27 cellular contexts compared by ENCODE assay signal in the genomic region with DNA sequence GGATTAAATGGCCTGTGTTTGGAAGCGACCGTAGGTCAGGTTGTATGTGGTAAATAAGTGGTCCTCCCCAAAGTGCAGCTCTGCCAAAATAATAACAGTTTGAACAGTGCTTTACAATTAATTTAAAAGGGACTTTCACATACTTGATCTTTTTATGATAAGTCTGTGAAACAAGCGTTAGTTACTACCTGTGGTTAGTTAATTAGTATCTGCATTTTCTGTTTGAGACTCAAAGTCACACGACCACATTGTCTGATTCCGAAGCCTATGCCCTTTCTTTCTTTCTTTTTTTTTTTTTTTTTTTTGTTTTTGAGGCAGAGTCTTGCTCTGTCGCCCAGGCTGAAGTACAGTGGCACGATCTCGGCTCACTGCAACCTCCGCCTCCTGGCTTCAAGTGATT.
"Had no signal": no experiment of that assay in that cellular context is flagged by ENCODE, and none has a peak within 500 bp of the region (broad histone marks: within the 10 kb centered on the region; RNA-seq: fewer than 3 reads in every experiment).

No MANE protein-coding gene starts in this region.

- DNase-seq: colonic mucosa; cortex of kidney; dermis blood vessel endothelial cell; dorsolateral prefrontal cortex; effector CD4-positive, alpha-beta T cell; effector CD8-positive, alpha-beta T cell; effector memory CD4-positive, alpha-beta T cell; effector memory CD8-positive, alpha-beta T cell; endodermal cell; erythroblast; esophagus squamous epithelium; foreskin fibroblast; foreskin keratinocyte; foreskin melanocyte; gastrocnemius medialis; glutamatergic neuron; head of caudate nucleus; heart left ventricle had no signal

- FAIRE-seq: colon, endometrium, endothelial cell of umbilical vein, frontal cortex had no signal

- H3K4me3 ChIP-seq: colonic mucosa, coronary artery, dorsolateral prefrontal cortex, esophagus muscularis mucosa, esophagus squamous epithelium, gastrocnemius medialis, gastroesophageal sphincter, heart left ventricle had no signal

- H3K27ac ChIP-seq: colonic mucosa, coronary artery, dorsolateral prefrontal cortex, epithelial cell of prostate, esophagus muscularis mucosa, esophagus squamous epithelium, foreskin keratinocyte, gastrocnemius medialis, gastroesophageal sphincter, heart left ventricle had no signal

- H3K9me3 ChIP-seq: colonic mucosa, esophagus muscularis mucosa, esophagus squamous epithelium, gastrocnemius medialis, gastroesophageal sphincter, heart left ventricle had no signal

- H3K27me3 ChIP-seq: colonic mucosa, dorsolateral prefrontal cortex, esophagus muscularis mucosa, esophagus squamous epithelium, foreskin keratinocyte, gastrocnemius medialis, gastroesophageal sphincter, heart left ventricle had no signal

- ATAC-seq: effector memory CD8-positive, alpha-beta T cell; esophagus mucosa; foreskin keratinocyte; gastrocnemius medialis; gastroesophageal sphincter; heart left ventricle had no signal

- H3K4me1 ChIP-seq: colonic mucosa, esophagus muscularis mucosa, esophagus squamous epithelium, foreskin keratinocyte, gastrocnemius medialis, gastroesophageal sphincter, heart left ventricle had no signal
